ENCODE assay signal across 8 cellular contexts in the genomic region with DNA sequence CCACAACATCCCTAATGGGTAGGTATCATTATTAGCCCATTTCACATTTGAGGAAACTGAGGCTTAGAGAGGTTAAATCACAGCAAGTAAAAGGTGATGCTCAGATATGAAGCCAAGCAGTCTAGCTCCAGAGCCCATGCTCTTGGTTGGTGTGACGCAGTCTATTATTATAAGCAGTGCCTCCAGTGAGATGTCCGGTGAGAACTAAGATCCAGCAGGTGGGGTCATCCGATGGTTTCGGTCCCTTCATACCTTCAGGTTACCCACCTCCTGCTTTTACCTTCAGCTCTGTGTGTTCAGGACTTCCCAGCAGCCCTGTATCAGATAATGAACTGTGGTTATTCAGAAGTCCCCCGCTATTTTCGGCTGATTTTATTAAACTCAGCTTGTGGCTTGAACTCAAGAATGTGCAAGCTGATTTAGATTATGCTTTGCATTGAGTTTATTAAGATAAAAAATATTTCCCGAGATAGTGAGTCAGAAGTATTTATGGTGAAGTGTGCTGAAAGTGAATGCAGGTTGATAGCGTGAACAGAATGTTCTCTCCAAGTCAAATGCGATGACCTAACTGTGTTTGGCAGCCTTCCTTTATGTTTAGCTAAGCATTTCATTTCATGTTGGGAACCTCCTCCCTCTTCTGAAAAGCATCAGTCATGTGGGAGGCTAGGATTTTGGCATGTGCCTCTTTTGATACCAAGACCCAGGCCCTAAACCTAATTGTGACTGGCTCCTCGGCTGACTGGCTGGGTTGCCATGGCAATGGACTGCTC.
DNase-seq lines count a peak whose midpoint lies in the region; ATAC-seq and TF ChIP-seq lines count a peak whose summit lies in the region.

No MANE protein-coding gene starts in this region.

- no peak for ATAC-seq in GM21717 (IDR thresholded peaks at IDR 0.05; ENCODE audit: unreplicated experiment)
- ATAC-seq in GM21529 (IDR thresholded peaks at IDR 0.05; ENCODE audit: unreplicated experiment): no peak

- DNase-seq in EH (ENCODE audit: low read depth): peak; percentile 92
- peak; percentile 70 for DNase-seq in glomerular endothelial cell (ENCODE audit: extremely low read depth, low read depth, low spot score)
- peak; percentile 100 for DNase-seq in retinal pigment epithelial cell (ENCODE audit: low read depth)
- no peak for DNase-seq in stimulated activated CD4-positive, alpha-beta T cell treated with anti-CD3 and anti-CD28 coated beads, Interleukin-2, amount 100 ng/mL, for 24 hours
- DNase-seq in epidermal melanocyte (ENCODE audit: insufficient read length, low spot score): no peak

- peak overlapping the region; percentile 22; the same call in 1 of the 2 replicates for H3K27ac ChIP-seq in VCaP

- TF ChIP-seq CTCF in VCaP (conservative IDR thresholded peaks at IDR 0.05) (no peak), retinal pigment epithelial cell (conservative IDR thresholded peaks at IDR 0.05; ENCODE audit: low read depth, low read length) (no peak)

- H3K4me3 ChIP-seq in retinal pigment epithelial cell (ENCODE audit: low read length): no peak overlapping the region

Comparison
In these comparisons a context has a peak if more than half of its experiments do, and no peak if none do; other contexts are left out.
1. DNase-seq: peak in EH (single experiment), glomerular endothelial cell (single experiment) and retinal pigment epithelial cell (single experiment); none in stimulated activated CD4-positive, alpha-beta T cell treated with anti-CD3 and anti-CD28 coated beads, Interleukin-2, amount 100 ng/mL, for 24 hours (0 of 2) and epidermal melanocyte (single experiment).